Comparison of ENCODE assay signal across 19 cellular contexts in the genomic region with DNA sequence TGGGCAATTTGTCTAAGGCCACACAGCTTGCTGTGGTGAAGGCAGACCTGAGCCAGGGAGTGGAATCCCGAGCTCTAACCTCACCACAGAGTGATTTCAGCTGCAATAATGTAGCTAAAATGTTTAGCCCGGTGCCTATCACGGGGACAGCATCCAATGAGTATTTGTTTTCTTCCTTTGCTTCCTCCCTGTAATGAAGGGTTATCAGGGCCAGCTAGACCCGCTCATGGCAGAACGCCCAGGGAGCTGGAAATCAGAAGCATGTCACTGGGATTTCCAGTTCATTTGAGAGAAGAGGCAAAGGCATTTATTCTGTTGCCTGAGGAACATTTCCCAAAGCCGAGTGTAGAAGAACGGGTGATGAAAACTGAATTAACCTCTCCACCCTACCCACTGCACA.
"Had no signal": no experiment of that assay in that cellular context is flagged by ENCODE, and none has a peak within 500 bp of the region (broad histone marks: within the 10 kb centered on the region; RNA-seq: fewer than 3 reads in every experiment).

No MANE protein-coding gene starts in this region.

- H3K36me3 Mint-ChIP-seq: activated CD4-positive, alpha-beta memory T cell treated with anti-CD3 and anti-CD28 coated beads for 36 hours; activated naive CD8-positive, alpha-beta T cell treated with anti-CD3 and anti-CD28 coated beads, Interleukin-2, amount 10 ng/mL, durations not matched to agents 7 days and 5 days; memory B cell; naive thymus-derived CD4-positive, alpha-beta T cell; stimulated activated memory B cell treated with anti-CD40 and anti-IgM and Interleukin-4, amounts not matched to agents 10 μg/mL and 1 μg/mL and 100 μg/mL, for 72 hours had no signal

- H3K36me3 ChIP-seq: ovary, sigmoid colon, upper lobe of right lung had no signal

- H3K4me3 Mint-ChIP-seq: activated B cell treated with CpG ODN at 0.5 μM for 24 hours; activated CD4-positive, alpha-beta memory T cell treated with anti-CD3 and anti-CD28 coated beads for 36 hours; activated naive CD8-positive, alpha-beta T cell treated with anti-CD3 and anti-CD28 coated beads, Interleukin-2, amount 10 ng/mL, durations not matched to agents 7 days and 5 days; brain; memory B cell; naive thymus-derived CD4-positive, alpha-beta T cell; stimulated activated memory B cell treated with anti-CD40 and anti-IgM and Interleukin-4, amounts not matched to agents 10 μg/mL and 1 μg/mL and 100 μg/mL, for 72 hours had no signal

- H3K27ac Mint-ChIP-seq: activated B cell treated with CpG ODN at 0.5 μM for 24 hours; activated CD4-positive, alpha-beta memory T cell treated with anti-CD3 and anti-CD28 coated beads for 36 hours; activated naive CD8-positive, alpha-beta T cell treated with anti-CD3 and anti-CD28 coated beads, Interleukin-2, amount 10 ng/mL, durations not matched to agents 7 days and 5 days; memory B cell; stimulated activated memory B cell treated with anti-CD40 and anti-IgM and Interleukin-4, amounts not matched to agents 10 μg/mL and 1 μg/mL and 100 μg/mL, for 72 hours had no signal

- H3K4me1 Mint-ChIP-seq: activated B cell treated with CpG ODN at 0.5 μM for 24 hours; activated naive CD8-positive, alpha-beta T cell treated with anti-CD3 and anti-CD28 coated beads, Interleukin-2, amount 10 ng/mL, durations not matched to agents 7 days and 5 days; memory B cell; naive thymus-derived CD4-positive, alpha-beta T cell; stimulated activated memory B cell treated with anti-CD40 and anti-IgM and Interleukin-4, amounts not matched to agents 10 μg/mL and 1 μg/mL and 100 μg/mL, for 72 hours had no signal

- H3K27ac ChIP-seq: epithelial cell of prostate, ovary, sigmoid colon, upper lobe of right lung had no signal

- ATAC-seq: mucosa of descending colon; naive thymus-derived CD4-positive, alpha-beta T cell; stimulated activated memory B cell treated with anti-CD40 and anti-IgM and Interleukin-4, amounts not matched to agents 10 μg/mL and 1 μg/mL and 100 μg/mL, for 72 hours had no signal

- H3K9me3 ChIP-seq: mucosa of descending colon, ovary, sigmoid colon, upper lobe of right lung had no signal

- H3K27me3 Mint-ChIP-seq: activated naive CD8-positive, alpha-beta T cell treated with anti-CD3 and anti-CD28 coated beads, Interleukin-2, amount 10 ng/mL, durations not matched to agents 7 days and 5 days; brain; stimulated activated memory B cell treated with anti-CD40 and anti-IgM and Interleukin-4, amounts not matched to agents 10 μg/mL and 1 μg/mL and 100 μg/mL, for 72 hours had no signal

- H3K4me3 ChIP-seq: dorsolateral prefrontal cortex, mucosa of descending colon, ovary, sigmoid colon, upper lobe of right lung had no signal

- H3K9me3 Mint-ChIP-seq: activated B cell treated with CpG ODN at 0.5 μM for 24 hours; activated CD4-positive, alpha-beta memory T cell treated with anti-CD3 and anti-CD28 coated beads for 36 hours; activated naive CD8-positive, alpha-beta T cell treated with anti-CD3 and anti-CD28 coated beads, Interleukin-2, amount 10 ng/mL, durations not matched to agents 7 days and 5 days; brain; memory B cell; naive thymus-derived CD4-positive, alpha-beta T cell; stimulated activated memory B cell treated with anti-CD40 and anti-IgM and Interleukin-4, amounts not matched to agents 10 μg/mL and 1 μg/mL and 100 μg/mL, for 72 hours had no signal

- DNase-seq: activated B cell treated with CpG ODN at 0.5 μM for 24 hours; activated CD4-positive, alpha-beta memory T cell treated with anti-CD3 and anti-CD28 coated beads for 36 hours; activated CD4-positive, alpha-beta T cell treated with anti-CD3 and anti-CD28 coated beads for 4 hours; activated naive CD8-positive, alpha-beta T cell treated with anti-CD3 and anti-CD28 coated beads, Interleukin-2, amount 10 ng/mL, durations not matched to agents 7 days and 5 days; activated T-cell treated with anti-CD3 and anti-CD28 coated beads for 4 hours; central memory CD4-positive, alpha-beta T cell; dorsolateral prefrontal cortex; foreskin fibroblast; hippocampal formation; mucosa of descending colon; naive thymus-derived CD4-positive, alpha-beta T cell; ovary; sigmoid colon; stimulated activated CD4-positive, alpha-beta T cell treated with anti-CD3 and anti-CD28 coated beads, Interleukin-4, amount 100 ng/mL, for 4 hours; upper lobe of right lung had no signal

- H3K4me1 ChIP-seq: upper lobe of right lung had no signal

- H3K27me3 ChIP-seq: dorsolateral prefrontal cortex, ovary, sigmoid colon had no signal
